Comparison of ENCODE assay signal across 8 cellular contexts in the genomic region with DNA sequence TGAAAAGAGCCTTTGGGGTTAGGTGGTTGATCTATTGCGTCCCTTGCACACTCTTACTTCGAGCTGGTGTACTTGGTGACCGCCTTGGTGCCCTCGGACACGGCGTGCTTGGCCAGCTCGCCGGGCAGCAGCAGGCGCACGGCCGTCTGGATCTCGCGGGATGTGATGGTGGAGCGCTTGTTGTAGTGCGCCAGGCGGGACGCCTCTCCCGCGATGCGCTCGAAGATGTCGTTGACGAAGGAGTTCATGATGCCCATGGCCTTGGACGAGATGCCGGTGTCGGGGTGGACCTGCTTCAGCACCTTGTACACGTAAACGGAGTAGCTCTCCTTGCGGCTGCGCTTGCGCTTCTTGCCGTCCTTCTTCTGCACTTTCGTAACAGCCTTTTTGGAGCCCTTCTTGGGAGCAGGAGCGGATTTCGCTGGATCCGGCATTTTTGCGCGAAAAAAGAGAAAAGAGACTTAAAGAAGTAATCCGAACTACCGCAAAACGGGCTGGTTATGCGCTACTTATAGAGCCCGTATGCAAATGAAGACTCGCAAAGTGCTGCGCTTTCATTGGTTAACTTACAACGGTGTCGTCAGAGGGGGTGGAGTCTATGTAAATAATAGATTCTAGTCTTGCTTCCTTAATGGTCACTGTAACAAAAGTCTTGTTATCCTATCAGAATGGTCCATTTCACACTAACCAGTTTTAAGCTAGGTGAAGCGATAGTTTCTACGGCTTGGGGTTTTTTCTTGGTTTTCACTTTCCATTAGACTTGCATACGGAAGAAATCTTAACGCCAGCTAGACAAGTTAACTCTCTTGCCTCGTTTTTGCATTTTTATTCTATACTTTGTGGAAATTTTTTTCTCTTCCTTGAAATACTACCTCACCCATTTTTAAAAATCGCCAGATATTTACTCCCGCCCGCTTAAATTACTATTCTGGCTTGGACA. TPM values are rescaled to one million over a fixed set of nuclear protein-coding genes. Genes with fewer than 3 reads are reported as not detected.
DNase-seq lines count a peak whose midpoint lies in the region; ATAC-seq and TF ChIP-seq lines count a peak whose summit lies in the region.
"Not testable (repeated sequence)": the region's sequence is repeated elsewhere in the genome, so short reads cannot be mapped to it uniquely, and the experiment has no call there.

No MANE protein-coding gene starts in this region.

- not testable (repeated sequence) for TF ChIP-seq RAD21 in liver (IDR thresholded peaks at IDR 0.05)

- not testable (repeated sequence) for H3K27me3 Mint-ChIP-seq in activated CD4-positive, alpha-beta T cell treated with anti-CD3 and anti-CD28 coated beads, Interleukin-2, amount 10 ng/mL, durations not matched to agents 7 days and 5 days

- H3K4me3 ChIP-seq in BLaER1 treated with 17β-estradiol and CSF1 and Interleukin-3, amounts not matched to agents 10 nM and 100 nM: peak overlapping the region; percentile 51 to 71 (median 62)
- H3K4me3 ChIP-seq in liver (ENCODE audit: low read depth in 1 of 3, low read length in 3 of 3): peak overlapping the region in 2 of 3 donors; percentile 26 to 49

- H3K36me3 ChIP-seq in BLaER1 treated with 17β-estradiol and CSF1 and Interleukin-3, amounts not matched to agents 10 nM and 100 nM; liver (ENCODE audit: control insufficient read depth in 4 of 4, insufficient read depth in 3 of 4, low read depth in 1 of 4, low read length in 3 of 4): not testable (repeated sequence)

- not testable (repeated sequence) for H3K36me3 Mint-ChIP-seq in activated CD4-positive, alpha-beta T cell treated with anti-CD3 and anti-CD28 coated beads, Interleukin-2, amount 10 ng/mL, durations not matched to agents 7 days and 5 days (ENCODE audit: low read depth)

- H3K4me1 ChIP-seq in BLaER1 treated with 17β-estradiol and CSF1 and Interleukin-3, amounts not matched to agents 10 nM and 100 nM; liver (ENCODE audit: control insufficient read depth in 4 of 4, insufficient read depth in 4 of 4, low read length in 3 of 4): not testable (repeated sequence)

- H3K9ac ChIP-seq in BLaER1 treated with 17β-estradiol and CSF1 and Interleukin-3, amounts not matched to agents 10 nM and 100 nM: peak overlapping the region; percentile 70 to 82 (median 79); a peak in 21 of 22 replicates
- peak overlapping the region in 1 of 2 donors; percentile 31 for H3K9ac ChIP-seq in liver (ENCODE audit: low read depth in 1 of 2, low read length in 2 of 2)

- POLR2A ChIA-PET in activated CD4-positive, alpha-beta T cell treated with anti-CD3 and anti-CD28 coated beads, Interleukin-2, amount 10 ng/mL, durations not matched to agents 7 days and 5 days (lab: Charles Lee): interaction anchor here (1.1 kb wide), 1 partner anchor 75 kb away, joined by 3 read pairs; a partner anchor contains a TSS

- CTCF ChIA-PET in activated CD4-positive, alpha-beta T cell treated with anti-CD3 and anti-CD28 coated beads, Interleukin-2, amount 10 ng/mL, durations not matched to agents 7 days and 5 days (lab: Charles Lee): not testable (repeated sequence)

- H3K27ac Mint-ChIP-seq in activated CD4-positive, alpha-beta T cell treated with anti-CD3 and anti-CD28 coated beads, Interleukin-2, amount 10 ng/mL, durations not matched to agents 7 days and 5 days: peak overlapping the region; percentile 100

- not testable (repeated sequence) for H3K9me3 Mint-ChIP-seq in activated CD4-positive, alpha-beta T cell treated with anti-CD3 and anti-CD28 coated beads, Interleukin-2, amount 10 ng/mL, durations not matched to agents 7 days and 5 days

- DNase-seq in NCI-H69 (lab: John Stamatoyannopoulos, UW) (peak; percentile 93), dermis blood vessel endothelial cell (peak; percentile 84)
- peak; percentile 90 for DNase-seq in activated CD4-positive, alpha-beta T cell treated with anti-CD3 and anti-CD28 coated beads, Interleukin-2, amount 10 ng/mL, durations not matched to agents 7 days and 5 days
- DNase-seq in stimulated activated CD4-positive, alpha-beta T cell treated with anti-CD3 and anti-CD28 coated beads, Interleukin-2, amount 100 ng/mL, for 4 hours (ENCODE audit: low read depth): peak; percentile 75

- ATAC-seq in GM19372 (IDR thresholded peaks at IDR 0.05; ENCODE audit: low read depth, unreplicated experiment): peak; percentile 68
- ATAC-seq in HG03520 (IDR thresholded peaks at IDR 0.05; ENCODE audit: unreplicated experiment): peak; percentile 66

- H3K4me1 Mint-ChIP-seq in activated CD4-positive, alpha-beta T cell treated with anti-CD3 and anti-CD28 coated beads, Interleukin-2, amount 10 ng/mL, durations not matched to agents 7 days and 5 days: peaks cover 12% of the 10 kb centered on the region

- H4K20me1 ChIP-seq in BLaER1 treated with 17β-estradiol and CSF1 and Interleukin-3, amounts not matched to agents 10 nM and 100 nM: not testable (repeated sequence)

- not testable (repeated sequence) for H3K27me3 ChIP-seq in BLaER1 treated with 17β-estradiol and CSF1 and Interleukin-3, amounts not matched to agents 10 nM and 100 nM; liver (ENCODE audit: control insufficient read depth in 4 of 4, insufficient read depth in 4 of 4, low read length in 3 of 4)

- not testable (repeated sequence) for H3K9me3 ChIP-seq in BLaER1 treated with 17β-estradiol and CSF1 and Interleukin-3, amounts not matched to agents 10 nM and 100 nM (replicated peaks in 1 of 11); liver (ENCODE audit: control insufficient read depth in 4 of 4, low read length in 3 of 4)

- peak overlapping the region; percentile 94 for H3K4me3 Mint-ChIP-seq in activated CD4-positive, alpha-beta T cell treated with anti-CD3 and anti-CD28 coated beads, Interleukin-2, amount 10 ng/mL, durations not matched to agents 7 days and 5 days

- WGBS in liver: 1% methylated on average over 45 of the region's 55 CpGs

- peak overlapping the region; percentile 48 to 90 (median 75); a peak in 20 of 22 replicates for H3K4me2 ChIP-seq in BLaER1 treated with 17β-estradiol and CSF1 and Interleukin-3, amounts not matched to agents 10 nM and 100 nM

- not testable (repeated sequence) for TF ChIP-seq CTCF in liver (IDR thresholded peaks at IDR 0.05; ENCODE audit: low read depth, low read length, missing input control)

- peak overlapping the region; percentile 50 to 83 (median 74); a peak in 21 of 22 replicates for H3K27ac ChIP-seq in BLaER1 treated with 17β-estradiol and CSF1 and Interleukin-3, amounts not matched to agents 10 nM and 100 nM
- H3K27ac ChIP-seq in liver (ENCODE audit: low read depth in 1 of 2, low read length in 2 of 2): peak overlapping the region; percentile 72 to 74

TF ChIP-seq in liver, 16 proteins besides CTCF, POLR2A, EP300 and RAD21:
- TF ChIP-seq, protein P1, sequence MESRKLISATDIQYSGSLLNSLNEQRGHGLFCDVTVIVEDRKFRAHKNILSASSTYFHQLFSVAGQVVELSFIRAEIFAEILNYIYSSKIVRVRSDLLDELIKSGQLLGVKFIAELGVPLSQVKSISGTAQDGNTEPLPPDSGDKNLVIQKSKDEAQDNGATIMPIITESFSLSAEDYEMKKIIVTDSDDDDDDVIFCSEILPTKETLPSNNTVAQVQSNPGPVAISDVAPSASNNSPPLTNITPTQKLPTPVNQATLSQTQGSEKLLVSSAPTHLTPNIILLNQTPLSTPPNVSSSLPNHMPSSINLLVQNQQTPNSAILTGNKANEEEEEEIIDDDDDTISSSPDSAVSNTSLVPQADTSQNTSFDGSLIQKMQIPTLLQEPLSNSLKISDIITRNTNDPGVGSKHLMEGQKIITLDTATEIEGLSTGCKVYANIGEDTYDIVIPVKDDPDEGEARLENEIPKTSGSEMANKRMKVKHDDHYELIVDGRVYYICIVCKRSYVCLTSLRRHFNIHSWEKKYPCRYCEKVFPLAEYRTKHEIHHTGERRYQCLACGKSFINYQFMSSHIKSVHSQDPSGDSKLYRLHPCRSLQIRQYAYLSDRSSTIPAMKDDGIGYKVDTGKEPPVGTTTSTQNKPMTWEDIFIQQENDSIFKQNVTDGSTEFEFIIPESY (IDR thresholded peaks at IDR 0.05): peak; percentile 46
- TF ChIP-seq, protein P2, sequence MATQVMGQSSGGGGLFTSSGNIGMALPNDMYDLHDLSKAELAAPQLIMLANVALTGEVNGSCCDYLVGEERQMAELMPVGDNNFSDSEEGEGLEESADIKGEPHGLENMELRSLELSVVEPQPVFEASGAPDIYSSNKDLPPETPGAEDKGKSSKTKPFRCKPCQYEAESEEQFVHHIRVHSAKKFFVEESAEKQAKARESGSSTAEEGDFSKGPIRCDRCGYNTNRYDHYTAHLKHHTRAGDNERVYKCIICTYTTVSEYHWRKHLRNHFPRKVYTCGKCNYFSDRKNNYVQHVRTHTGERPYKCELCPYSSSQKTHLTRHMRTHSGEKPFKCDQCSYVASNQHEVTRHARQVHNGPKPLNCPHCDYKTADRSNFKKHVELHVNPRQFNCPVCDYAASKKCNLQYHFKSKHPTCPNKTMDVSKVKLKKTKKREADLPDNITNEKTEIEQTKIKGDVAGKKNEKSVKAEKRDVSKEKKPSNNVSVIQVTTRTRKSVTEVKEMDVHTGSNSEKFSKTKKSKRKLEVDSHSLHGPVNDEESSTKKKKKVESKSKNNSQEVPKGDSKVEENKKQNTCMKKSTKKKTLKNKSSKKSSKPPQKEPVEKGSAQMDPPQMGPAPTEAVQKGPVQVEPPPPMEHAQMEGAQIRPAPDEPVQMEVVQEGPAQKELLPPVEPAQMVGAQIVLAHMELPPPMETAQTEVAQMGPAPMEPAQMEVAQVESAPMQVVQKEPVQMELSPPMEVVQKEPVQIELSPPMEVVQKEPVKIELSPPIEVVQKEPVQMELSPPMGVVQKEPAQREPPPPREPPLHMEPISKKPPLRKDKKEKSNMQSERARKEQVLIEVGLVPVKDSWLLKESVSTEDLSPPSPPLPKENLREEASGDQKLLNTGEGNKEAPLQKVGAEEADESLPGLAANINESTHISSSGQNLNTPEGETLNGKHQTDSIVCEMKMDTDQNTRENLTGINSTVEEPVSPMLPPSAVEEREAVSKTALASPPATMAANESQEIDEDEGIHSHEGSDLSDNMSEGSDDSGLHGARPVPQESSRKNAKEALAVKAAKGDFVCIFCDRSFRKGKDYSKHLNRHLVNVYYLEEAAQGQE (IDR thresholded peaks at IDR 0.05): peak; percentile 77
- peak; percentile 58 for TF ChIP-seq TAF1 (conservative IDR thresholded peaks at IDR 0.05)
- TF ChIP-seq SP1 (IDR thresholded peaks at IDR 0.05): peak; percentile 58

RNA-seq across cellular contexts. Expression of a gene that starts 29.7 kb away (rescaled TPM):
- not detected for total RNA-seq in activated CD4-positive, alpha-beta T cell treated with anti-CD3 and anti-CD28 coated beads, Interleukin-2, amount 10 ng/mL, durations not matched to agents 7 days and 5 days
- total RNA-seq in dermis blood vessel endothelial cell: not detected in 2 replicates
- total RNA-seq in liver: 1 to 10 TPM; 3.5 to 4.5 TPM
- polyA plus RNA-seq in liver: 1 to 10 TPM; 1.6 to 2.5 TPM

Comparison
In these comparisons a context has a peak if more than half of its experiments do, and no peak if none do; other contexts are left out.
1. Peak in every context shown above with its lines: DNase-seq, ATAC-seq, H3K4me3 ChIP-seq and H3K27ac ChIP-seq.